Comparison of ENCODE assay signal across 1 cellular context in genomic region chr2:31337860-31338259, GRCh38.
TF ChIP-seq lines count a peak whose summit lies in the region.

No MANE protein-coding gene starts in this region.

TF ChIP-seq in SK-N-SH treated with all-trans-retinoic acid at 6 μM for 48 hours, 23 proteins besides CTCF, POLR2A, EP300 and RAD21 (continued from another document):
- no peak for TF ChIP-seq ZC3H10 (CRISPR knock-in tag; IDR thresholded peaks at IDR 0.05)
- TF ChIP-seq ISL1 (CRISPR knock-in tag; IDR thresholded peaks at IDR 0.05), result peak; percentile 73
- TF ChIP-seq RARB (CRISPR knock-in tag; IDR thresholded peaks at IDR 0.05), result no peak
- no peak for TF ChIP-seq SNAI2 (CRISPR knock-in tag; IDR thresholded peaks at IDR 0.05)
- no peak for TF ChIP-seq PPARA (CRISPR knock-in tag; IDR thresholded peaks at IDR 0.05; ENCODE audit: borderline replicate concordance)
- TF ChIP-seq ZFP3 (CRISPR knock-in tag; IDR thresholded peaks at IDR 0.05), result no peak; the same call in 1 of the 2 replicates
- TF ChIP-seq TOX (CRISPR knock-in tag; IDR thresholded peaks at IDR 0.05; ENCODE audit: borderline replicate concordance), result no peak
- no peak for TF ChIP-seq GLIS3 (CRISPR knock-in tag; IDR thresholded peaks at IDR 0.05)
- TF ChIP-seq ZFP30 (CRISPR knock-in tag; IDR thresholded peaks at IDR 0.05), result no peak
- no peak for TF ChIP-seq ZNF565 (CRISPR knock-in tag; conservative IDR thresholded peaks at IDR 0.05; ENCODE audit: low read depth)
- no peak for TF ChIP-seq ARNTL (CRISPR knock-in tag; IDR thresholded peaks at IDR 0.05; ENCODE audit: borderline replicate concordance, low read depth)
- TF ChIP-seq ZNF70 (CRISPR knock-in tag; IDR thresholded peaks at IDR 0.05), result no peak
- TF ChIP-seq, protein P1, sequence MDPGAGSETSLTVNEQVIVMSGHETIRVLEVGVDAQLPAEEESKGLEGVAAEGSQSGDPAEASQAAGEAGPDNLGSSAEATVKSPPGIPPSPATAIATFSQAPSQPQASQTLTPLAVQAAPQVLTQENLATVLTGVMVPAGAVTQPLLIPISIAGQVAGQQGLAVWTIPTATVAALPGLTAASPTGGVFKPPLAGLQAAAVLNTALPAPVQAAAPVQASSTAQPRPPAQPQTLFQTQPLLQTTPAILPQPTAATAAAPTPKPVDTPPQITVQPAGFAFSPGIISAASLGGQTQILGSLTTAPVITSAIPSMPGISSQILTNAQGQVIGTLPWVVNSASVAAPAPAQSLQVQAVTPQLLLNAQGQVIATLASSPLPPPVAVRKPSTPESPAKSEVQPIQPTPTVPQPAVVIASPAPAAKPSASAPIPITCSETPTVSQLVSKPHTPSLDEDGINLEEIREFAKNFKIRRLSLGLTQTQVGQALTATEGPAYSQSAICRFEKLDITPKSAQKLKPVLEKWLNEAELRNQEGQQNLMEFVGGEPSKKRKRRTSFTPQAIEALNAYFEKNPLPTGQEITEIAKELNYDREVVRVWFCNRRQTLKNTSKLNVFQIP (CRISPR knock-in tag; IDR thresholded peaks at IDR 0.05; ENCODE audit: borderline replicate concordance, low read depth), result no peak
